Comparison of ENCODE assay signal across 12 cellular contexts in the genomic region with DNA sequence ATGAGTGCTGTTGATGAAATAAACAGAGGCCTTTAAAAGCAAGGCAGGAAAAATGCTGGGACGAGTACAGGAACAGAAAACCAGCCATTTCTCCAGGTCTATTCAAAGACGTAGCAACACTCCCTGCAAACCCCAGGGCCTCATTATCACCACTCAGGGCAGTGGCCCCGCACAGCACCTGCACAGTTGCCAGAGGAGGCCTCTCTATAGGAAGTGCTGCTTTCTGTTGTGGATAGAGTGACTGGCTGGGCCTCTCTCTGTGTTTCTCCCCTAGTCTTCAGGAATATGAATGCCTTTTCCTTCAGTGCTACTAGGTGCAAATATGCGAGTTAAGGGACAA.
"Had no signal": no experiment of that assay in that cellular context is flagged by ENCODE, and none has a peak within 500 bp of the region (broad histone marks: within the 10 kb centered on the region; RNA-seq: fewer than 3 reads in every experiment).

No MANE protein-coding gene starts in this region.

- H3K36me3 ChIP-seq: tibial artery had no signal

- H3K27me3 ChIP-seq: tibial artery had no signal

- H3K27ac Mint-ChIP-seq: activated CD4-positive, alpha-beta memory T cell treated with anti-CD3 and anti-CD28 coated beads, Interleukin-2, amount 10 ng/mL, durations not matched to agents 7 days and 5 days; activated T-cell treated with anti-CD3 and anti-CD28 coated beads, Interleukin-2, amount 50 U/mL, for 72 hours had no signal

- H3K9me3 Mint-ChIP-seq: activated T-cell treated with anti-CD3 and anti-CD28 coated beads, Interleukin-2, amount 50 U/mL, for 72 hours; neural crest cell had no signal

- H2AFZ ChIP-seq: parathyroid adenoma had no signal

- H3K4me1 ChIP-seq: parathyroid adenoma, tibial artery had no signal

- H3K27ac ChIP-seq: coronary artery, parathyroid adenoma, skin epidermis, tibial artery had no signal

- H3K79me2 ChIP-seq: parathyroid adenoma had no signal

- H3K27me3 Mint-ChIP-seq: activated CD4-positive, alpha-beta memory T cell treated with anti-CD3 and anti-CD28 coated beads, Interleukin-2, amount 10 ng/mL, durations not matched to agents 7 days and 5 days had no signal

- H3K9ac ChIP-seq: parathyroid adenoma had no signal

- DNase-seq: activated CD4-positive, alpha-beta memory T cell treated with anti-CD3 and anti-CD28 coated beads, Interleukin-2, amount 10 ng/mL, durations not matched to agents 7 days and 5 days; activated gamma-delta T cell treated with Interleukin-2 at 50 U/mL for 16 hours; activated T-cell treated with anti-CD3 and anti-CD28 coated beads, Interleukin-2, amount 50 U/mL, for 72 hours; effector CD4-positive, alpha-beta T cell; foreskin melanocyte; mesenchymal stem cell; T1000 had no signal

- H3K4me1 Mint-ChIP-seq: activated CD4-positive, alpha-beta memory T cell treated with anti-CD3 and anti-CD28 coated beads, Interleukin-2, amount 10 ng/mL, durations not matched to agents 7 days and 5 days had no signal

- H3K4me3 ChIP-seq: coronary artery, skin epidermis, tibial artery had no signal

- H3K4me3 Mint-ChIP-seq: activated CD4-positive, alpha-beta memory T cell treated with anti-CD3 and anti-CD28 coated beads, Interleukin-2, amount 10 ng/mL, durations not matched to agents 7 days and 5 days; activated T-cell treated with anti-CD3 and anti-CD28 coated beads, Interleukin-2, amount 50 U/mL, for 72 hours; neural crest cell had no signal
